Comparison of ENCODE assay signal across 8 cellular contexts in the genomic region with DNA sequence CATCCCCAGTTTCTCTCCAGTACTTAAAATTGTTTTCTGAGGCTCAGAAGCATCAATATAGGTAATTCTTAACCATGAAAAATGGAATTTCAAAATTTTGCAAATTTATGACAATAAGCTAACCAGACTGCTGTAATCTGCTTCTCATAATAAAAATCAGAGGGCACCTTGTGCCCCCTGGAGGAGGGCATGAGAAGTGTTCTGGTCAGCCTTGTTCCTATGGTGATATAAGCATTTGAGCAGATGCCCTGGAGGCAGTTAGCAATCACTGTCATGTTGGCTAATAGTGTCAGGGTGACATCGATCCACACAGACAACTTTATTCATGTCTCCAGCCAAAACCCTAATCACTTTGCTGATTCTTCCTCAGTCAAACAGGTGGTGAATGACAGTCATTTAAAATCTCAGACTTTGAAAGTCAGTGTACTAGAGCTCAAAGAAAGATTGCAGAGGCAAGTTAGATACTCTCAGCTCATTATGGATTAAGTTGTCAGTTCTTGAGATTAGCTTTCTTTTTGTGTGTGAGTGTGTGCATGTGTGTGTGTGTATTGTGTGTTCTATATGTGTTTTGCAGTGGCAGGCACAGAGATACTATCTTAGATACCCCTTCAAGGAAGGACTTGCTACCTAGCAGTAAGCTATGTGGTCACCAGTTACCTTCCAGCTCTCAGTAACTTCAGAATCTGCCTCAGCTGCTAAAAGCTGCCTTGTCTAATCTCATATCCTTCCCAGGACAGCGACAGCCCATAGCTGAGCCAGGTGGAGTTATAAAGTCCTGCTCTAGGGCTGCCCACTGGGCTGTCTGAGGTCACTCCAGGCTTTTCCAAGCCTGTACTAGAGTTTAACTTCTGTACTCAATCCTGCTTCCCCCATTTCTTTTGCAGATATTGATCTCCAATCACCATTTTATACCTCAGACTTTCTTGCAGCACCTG.
DNase-seq lines count a peak whose midpoint lies in the region; ATAC-seq, FAIRE-seq and TF ChIP-seq lines count a peak whose summit lies in the region.

No MANE protein-coding gene starts in this region.

- FAIRE-seq in GM19239 (lab: Jason Lieb, UNC) = no peak

- no peaks in the 10 kb centered on the region for H3K4me1 ChIP-seq in liver (ENCODE audit: control insufficient read depth in 4 of 4, insufficient read depth in 4 of 4, low read length in 3 of 4)
- no peaks in the 10 kb centered on the region for H3K4me1 ChIP-seq in gastroesophageal sphincter

- no peaks in the 10 kb centered on the region for H3K36me3 ChIP-seq in liver (ENCODE audit: control insufficient read depth in 4 of 4, insufficient read depth in 3 of 4, low read depth in 1 of 4, low read length in 3 of 4)
- H3K36me3 ChIP-seq in gastroesophageal sphincter = no peaks in the 10 kb centered on the region

- H3K27me3 ChIP-seq in liver (ENCODE audit: control insufficient read depth in 4 of 4, insufficient read depth in 4 of 4, low read length in 3 of 4) (no peaks in the 10 kb centered on the region), gastroesophageal sphincter (no peaks in the 10 kb centered on the region)

- TF ChIP-seq CTCF in liver (IDR thresholded peaks at IDR 0.05; ENCODE audit: low read depth, low read length, missing input control) (peak; percentile 21), gastroesophageal sphincter (IDR thresholded peaks at IDR 0.05) (peak in 1 of 4 experiments; percentile 17)

- peak; percentile 43 for DNase-seq in EH (ENCODE audit: low read depth)
- peak; percentile 12 for DNase-seq in HuH-7 (ENCODE audit: low spot score)
- DNase-seq in SW480 (ENCODE audit: low spot score) = peak; percentile 13
- no peak for DNase-seq in GM19239 (ENCODE audit: insufficient read length, low spot score)

- H3K4me3 ChIP-seq in liver (ENCODE audit: low read depth in 1 of 3, low read length in 3 of 3) = no peak overlapping the region
- no peak overlapping the region for H3K4me3 ChIP-seq in gastroesophageal sphincter

- TF ChIP-seq POLR2A in gastroesophageal sphincter (IDR thresholded peaks at IDR 0.05) = no peak

- no peak overlapping the region for H3K27ac ChIP-seq in liver (ENCODE audit: low read depth in 1 of 2, low read length in 2 of 2)
- no peak overlapping the region for H3K27ac ChIP-seq in gastroesophageal sphincter

- 28% methylated on average over 2 of the region's 2 CpGs for WGBS in liver
- 53 to 75% methylated on average over 2 of the region's 2 CpGs for WGBS in gastroesophageal sphincter (ENCODE audit: low coverage in 1 of 2), 2 donors

- peak in 1 of 2 donors; percentile 24 for TF ChIP-seq RAD21 in liver (IDR thresholded peaks at IDR 0.05)

- H3K9me3 ChIP-seq in liver (ENCODE audit: control insufficient read depth in 4 of 4, low read length in 3 of 4) = no peaks in the 10 kb centered on the region
- no peaks in the 10 kb centered on the region for H3K9me3 ChIP-seq in gastroesophageal sphincter

- no peak for TF ChIP-seq EP300 in gastroesophageal sphincter (IDR thresholded peaks at IDR 0.05)

- H3K9ac ChIP-seq in liver (ENCODE audit: low read depth in 1 of 2, low read length in 2 of 2) = no peak overlapping the region

- ATAC-seq in gastroesophageal sphincter (no peak), GM21529 (IDR thresholded peaks at IDR 0.05; ENCODE audit: unreplicated experiment) (no peak), HG03521 (IDR thresholded peaks at IDR 0.05; ENCODE audit: unreplicated experiment) (no peak)

TF ChIP-seq in liver, 16 proteins besides CTCF, POLR2A, EP300 and RAD21:
- TF ChIP-seq, protein P1, sequence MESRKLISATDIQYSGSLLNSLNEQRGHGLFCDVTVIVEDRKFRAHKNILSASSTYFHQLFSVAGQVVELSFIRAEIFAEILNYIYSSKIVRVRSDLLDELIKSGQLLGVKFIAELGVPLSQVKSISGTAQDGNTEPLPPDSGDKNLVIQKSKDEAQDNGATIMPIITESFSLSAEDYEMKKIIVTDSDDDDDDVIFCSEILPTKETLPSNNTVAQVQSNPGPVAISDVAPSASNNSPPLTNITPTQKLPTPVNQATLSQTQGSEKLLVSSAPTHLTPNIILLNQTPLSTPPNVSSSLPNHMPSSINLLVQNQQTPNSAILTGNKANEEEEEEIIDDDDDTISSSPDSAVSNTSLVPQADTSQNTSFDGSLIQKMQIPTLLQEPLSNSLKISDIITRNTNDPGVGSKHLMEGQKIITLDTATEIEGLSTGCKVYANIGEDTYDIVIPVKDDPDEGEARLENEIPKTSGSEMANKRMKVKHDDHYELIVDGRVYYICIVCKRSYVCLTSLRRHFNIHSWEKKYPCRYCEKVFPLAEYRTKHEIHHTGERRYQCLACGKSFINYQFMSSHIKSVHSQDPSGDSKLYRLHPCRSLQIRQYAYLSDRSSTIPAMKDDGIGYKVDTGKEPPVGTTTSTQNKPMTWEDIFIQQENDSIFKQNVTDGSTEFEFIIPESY (IDR thresholded peaks at IDR 0.05) = no peak
- TF ChIP-seq EGR1 (IDR thresholded peaks at IDR 0.05; ENCODE audit: low read depth in 2 of 2) (no peak), HNF4A (conservative IDR thresholded peaks at IDR 0.05) (no peak), RXRA (IDR thresholded peaks at IDR 0.05) (no peak), GABPA (IDR thresholded peaks at IDR 0.05 in 1 of 2, conservative IDR thresholded peaks at IDR 0.05 in 1 of 2) (no peak), JUND (IDR thresholded peaks at IDR 0.05) (no peak), FOXA2 (IDR thresholded peaks at IDR 0.05) (no peak), FOXA1 (IDR thresholded peaks at IDR 0.05) (no peak)
- TF ChIP-seq, protein P2, sequence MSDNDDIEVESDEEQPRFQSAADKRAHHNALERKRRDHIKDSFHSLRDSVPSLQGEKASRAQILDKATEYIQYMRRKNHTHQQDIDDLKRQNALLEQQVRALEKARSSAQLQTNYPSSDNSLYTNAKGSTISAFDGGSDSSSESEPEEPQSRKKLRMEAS (IDR thresholded peaks at IDR 0.05) = no peak
TF ChIP-seq in liver: peak in this region for 0.
